ENCODE assay signal across 1 cellular context in genomic region chr19:10517361-10517759, GRCh38.
A peak's percentile ranks its signal among the peaks of the same experiment; 100 is the strongest.
TF ChIP-seq lines count a peak whose summit lies in the region.

A gene with protein sequence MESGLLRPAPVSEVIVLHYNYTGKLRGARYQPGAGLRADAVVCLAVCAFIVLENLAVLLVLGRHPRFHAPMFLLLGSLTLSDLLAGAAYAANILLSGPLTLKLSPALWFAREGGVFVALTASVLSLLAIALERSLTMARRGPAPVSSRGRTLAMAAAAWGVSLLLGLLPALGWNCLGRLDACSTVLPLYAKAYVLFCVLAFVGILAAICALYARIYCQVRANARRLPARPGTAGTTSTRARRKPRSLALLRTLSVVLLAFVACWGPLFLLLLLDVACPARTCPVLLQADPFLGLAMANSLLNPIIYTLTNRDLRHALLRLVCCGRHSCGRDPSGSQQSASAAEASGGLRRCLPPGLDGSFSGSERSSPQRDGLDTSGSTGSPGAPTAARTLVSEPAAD (minus strand): TSS chr19:10517447. CDS start chr19:10515011, 2,436 bp downstream.

TF ChIP-seq in HEK293, 187 proteins besides CTCF, POLR2A, EP300 and RAD21 (continued from another document):
- no peak for TF ChIP-seq KLF10 (tag by site-specific recombination; IDR thresholded peaks at IDR 0.05)
- TF ChIP-seq YY2 (tag by site-specific recombination; IDR thresholded peaks at IDR 0.05) = no peak
- no peak for TF ChIP-seq HOXA7 (CRISPR knock-in tag; IDR thresholded peaks at IDR 0.05; ENCODE audit: borderline replicate concordance)
- TF ChIP-seq ZFP37 (tag by site-specific recombination; IDR thresholded peaks at IDR 0.05) = no peak
- TF ChIP-seq, protein P1, sequence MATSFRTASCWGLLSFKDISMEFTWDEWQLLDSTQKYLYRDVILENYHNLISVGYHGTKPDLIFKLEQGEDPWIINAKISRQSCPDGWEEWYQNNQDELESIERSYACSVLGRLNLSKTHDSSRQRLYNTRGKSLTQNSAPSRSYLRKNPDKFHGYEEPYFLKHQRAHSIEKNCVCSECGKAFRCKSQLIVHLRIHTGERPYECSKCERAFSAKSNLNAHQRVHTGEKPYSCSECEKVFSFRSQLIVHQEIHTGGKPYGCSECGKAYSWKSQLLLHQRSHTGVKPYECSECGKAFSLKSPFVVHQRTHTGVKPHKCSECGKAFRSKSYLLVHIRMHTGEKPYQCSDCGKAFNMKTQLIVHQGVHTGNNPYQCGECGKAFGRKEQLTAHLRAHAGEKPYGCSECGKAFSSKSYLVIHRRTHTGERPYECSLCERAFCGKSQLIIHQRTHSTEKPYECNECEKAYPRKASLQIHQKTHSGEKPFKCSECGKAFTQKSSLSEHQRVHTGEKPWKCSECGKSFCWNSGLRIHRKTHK (tag by site-specific recombination; IDR thresholded peaks at IDR 0.05) = no peak
- no peak for TF ChIP-seq MYNN (tag by site-specific recombination; IDR thresholded peaks at IDR 0.05; ENCODE audit: borderline replicate concordance)
- TF ChIP-seq ZNF274 (IDR thresholded peaks at IDR 0.05; ENCODE audit: low read length) = no peak
- no peak for TF ChIP-seq ZNF274 (tag by site-specific recombination; IDR thresholded peaks at IDR 0.05; ENCODE audit: borderline replicate concordance)
- no peak for TF ChIP-seq ZNF16 (tag by site-specific recombination; IDR thresholded peaks at IDR 0.05; ENCODE audit: low read depth)
- TF ChIP-seq ZSCAN5A (tag by site-specific recombination; IDR thresholded peaks at IDR 0.05) = 0 out of 2 replicates have a peak, but pooled peaks have one; percentile 33
- TF ChIP-seq ZNF311 (tag by site-specific recombination; IDR thresholded peaks at IDR 0.05; ENCODE audit: borderline replicate concordance) = no peak
- no peak for TF ChIP-seq ZBTB17 (tag by site-specific recombination; IDR thresholded peaks at IDR 0.05)
- TF ChIP-seq ZNF132 (tag by site-specific recombination; IDR thresholded peaks at IDR 0.05; ENCODE audit: borderline replicate concordance) = no peak
- TF ChIP-seq KLF9 (tag by site-specific recombination; IDR thresholded peaks at IDR 0.05; ENCODE audit: low read depth) = peak; percentile 69
- TF ChIP-seq ZNF391 (tag by site-specific recombination; IDR thresholded peaks at IDR 0.05; ENCODE audit: borderline replicate concordance, low read depth) = no peak
- TF ChIP-seq ZNF555 (tag by site-specific recombination; conservative IDR thresholded peaks at IDR 0.05) = no peak
- TF ChIP-seq KLF7 (tag by site-specific recombination; IDR thresholded peaks at IDR 0.05; ENCODE audit: borderline replicate concordance) = no peak
- no peak for TF ChIP-seq ZNF133 (tag by site-specific recombination; IDR thresholded peaks at IDR 0.05)
- TF ChIP-seq, protein P2, sequence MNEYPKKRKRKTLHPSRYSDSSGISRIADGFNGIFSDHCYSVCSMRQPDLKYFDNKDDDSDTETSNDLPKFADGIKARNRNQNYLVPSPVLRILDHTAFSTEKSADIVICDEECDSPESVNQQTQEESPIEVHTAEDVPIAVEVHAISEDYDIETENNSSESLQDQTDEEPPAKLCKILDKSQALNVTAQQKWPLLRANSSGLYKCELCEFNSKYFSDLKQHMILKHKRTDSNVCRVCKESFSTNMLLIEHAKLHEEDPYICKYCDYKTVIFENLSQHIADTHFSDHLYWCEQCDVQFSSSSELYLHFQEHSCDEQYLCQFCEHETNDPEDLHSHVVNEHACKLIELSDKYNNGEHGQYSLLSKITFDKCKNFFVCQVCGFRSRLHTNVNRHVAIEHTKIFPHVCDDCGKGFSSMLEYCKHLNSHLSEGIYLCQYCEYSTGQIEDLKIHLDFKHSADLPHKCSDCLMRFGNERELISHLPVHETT (tag by site-specific recombination; IDR thresholded peaks at IDR 0.05) = no peak
- TF ChIP-seq ZBTB44 (tag by site-specific recombination; IDR thresholded peaks at IDR 0.05) = no peak
- no peak for TF ChIP-seq ZNF155 (tag by site-specific recombination; IDR thresholded peaks at IDR 0.05)
- no peak for TF ChIP-seq ZNF324 (tag by site-specific recombination; IDR thresholded peaks at IDR 0.05)
